Comparison of ENCODE assay signal across 34 cellular contexts in the genomic region with DNA sequence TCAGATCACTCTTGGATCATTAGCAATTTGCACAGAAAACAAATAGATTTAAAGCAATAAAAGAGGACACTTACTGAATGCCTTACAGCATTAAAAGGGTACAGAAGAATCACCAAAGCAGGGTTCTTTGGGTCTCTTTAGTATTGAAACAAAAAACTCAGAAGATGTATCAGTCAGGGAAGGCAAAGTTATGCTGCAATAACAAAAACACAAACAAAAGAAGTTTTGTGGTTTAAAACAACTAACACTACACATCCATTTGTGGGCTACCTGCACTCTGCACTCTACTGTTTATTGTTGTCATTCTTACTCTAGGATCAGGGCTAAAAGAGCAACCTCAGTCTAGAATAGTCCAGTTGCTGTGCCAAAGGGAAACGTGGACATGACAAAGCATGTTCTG.
"Had no signal": no experiment of that assay in that cellular context is flagged by ENCODE, and none has a peak within 500 bp of the region (broad histone marks: within the 10 kb centered on the region; RNA-seq: fewer than 3 reads in every experiment).

No MANE protein-coding gene starts in this region.

- FAIRE-seq: astrocyte, bronchial epithelial cell had no signal

- H3K9me3 ChIP-seq: adrenal gland, ascending aorta, body of pancreas, breast epithelium had no signal

- DNase-seq: activated effector memory CD4-positive, alpha-beta T cell treated with anti-CD3 and anti-CD28 coated beads, Interleukin-2, amount 50 U/mL, for 16 hours; activated effector memory CD4-positive, alpha-beta T cell treated with Interleukin-2 at 50 U/mL for 16 hours; activated gamma-delta T cell; activated gamma-delta T cell treated with Interleukin-2 at 50 U/mL for 16 hours; activated naive CD4-positive, alpha-beta T cell; activated naive CD4-positive, alpha-beta T cell treated with anti-CD3 and anti-CD28 coated beads for 36 hours; activated naive CD4-positive, alpha-beta T cell treated with anti-CD3 and anti-CD28 coated beads, Interleukin-2, amount 10 ng/mL, durations not matched to agents 7 days and 5 days; activated naive CD4-positive, alpha-beta T cell treated with anti-CD3 and anti-CD28 coated beads, Interleukin-2, amount 50 U/mL, for 16 hours; activated naive CD4-positive, alpha-beta T cell treated with Interleukin-2 at 50 U/mL for 16 hours; activated naive CD8-positive, alpha-beta T cell treated with anti-CD3 and anti-CD28 coated beads for 36 hours; activated naive CD8-positive, alpha-beta T cell treated with anti-CD3 and anti-CD28 coated beads, Interleukin-2, amount 10 ng/mL, durations not matched to agents 7 days and 5 days; activated naive CD8-positive, alpha-beta T cell treated with anti-CD3 and anti-CD28 coated beads, Interleukin-2, amount 50 U/mL, for 24 hours; activated T-cell treated with anti-CD3 and anti-CD28 coated beads, Interleukin-2, amount 50 U/mL, for 1 hour; activated T-cell treated with anti-CD3 and anti-CD28 coated beads, Interleukin-2, amount 50 U/mL, for 24 hours; activated T-cell treated with anti-CD3 and anti-CD28 coated beads, Interleukin-2, amount 50 U/mL, for 4 hours; activated T-cell treated with anti-CD3 and anti-CD28 coated beads, Interleukin-2, amount 50 U/mL, for 48 hours; activated T-cell treated with anti-CD3 and anti-CD28 coated beads, Interleukin-2, amount 50 U/mL, for 72 hours; adrenal gland; amniotic stem cell; amygdala; anterior cingulate cortex; aorta; body of pancreas; brain microvascular endothelial cell; caudate nucleus; central memory CD4-positive, alpha-beta T cell; cerebellar nuclear complex had no signal

- ATAC-seq: activated naive CD4-positive, alpha-beta T cell treated with anti-CD3 and anti-CD28 coated beads, Interleukin-2, amount 50 U/mL, for 72 hours; activated naive CD8-positive, alpha-beta T cell treated with anti-CD3 and anti-CD28 coated beads, Interleukin-2, amount 50 U/mL, for 24 hours; activated T-cell treated with anti-CD3 and anti-CD28 coated beads, Interleukin-2, amount 50 U/mL, for 4 hours; activated T-cell treated with anti-CD3 and anti-CD28 coated beads, Interleukin-2, amount 50 U/mL, for 72 hours; activated T-helper 17 cell treated with anti-CD3 and anti-CD28 coated beads, Interleukin-2, amount 50 U/mL, for 72 hours; body of pancreas had no signal

- H3K4me1 ChIP-seq: adrenal gland, ascending aorta, body of pancreas, breast epithelium had no signal

- H3K36me3 ChIP-seq: adrenal gland, ascending aorta, brain microvascular endothelial cell, breast epithelium, cardiac muscle cell had no signal

- H3K27ac ChIP-seq: adrenal gland, ascending aorta, body of pancreas, brain microvascular endothelial cell, breast epithelium, cardiac muscle cell had no signal

- H3K27me3 ChIP-seq: adrenal gland, ascending aorta, body of pancreas, brain microvascular endothelial cell, breast epithelium, cardiac muscle cell had no signal

- H3K4me3 ChIP-seq: adrenal gland, ascending aorta, body of pancreas, breast epithelium, cardiac muscle cell had no signal
